8 cellular contexts compared by ENCODE assay signal in genomic region chr7:39624935-39625694, GRCh38. TPM values are rescaled to one million over a fixed set of nuclear protein-coding genes. Genes with fewer than 3 reads are reported as not detected.
DNase-seq lines count a peak whose midpoint lies in the region; ATAC-seq and TF ChIP-seq lines count a peak whose summit lies in the region.

No MANE protein-coding gene starts in this region.

- CTCF ChIA-PET in SK-N-SH (lab: Yijun Ruan, JAX), result interaction anchor here (0.6 to 4.9 kb wide), 5 partner anchors 22 to 123 kb away, joined by 3 to 43 read pairs (median 4); no protein-coding TSS in a partner anchor

- H3K9ac ChIP-seq in SK-N-SH (peak overlapping the region; percentile 91), SU-DHL-6 (ENCODE audit: low read length) (peak overlapping the region; percentile 79), skeletal muscle satellite cell (ENCODE audit: low read depth, low read length) (peak overlapping the region; percentile 95)

- H2AFZ ChIP-seq in SK-N-SH (ENCODE audit: low read depth), result no peak overlapping the region
- no peak overlapping the region for H2AFZ ChIP-seq in SU-DHL-6 (ENCODE audit: low read depth, low read length, severe bottlenecking)

- H3K9me2 ChIP-seq in SK-N-SH, result no peaks in the 10 kb centered on the region
- no peaks in the 10 kb centered on the region for H3K9me2 ChIP-seq in SU-DHL-6 (replicated peaks; ENCODE audit: insufficient read depth, low read length)

- intact Hi-C loops in esophagus squamous epithelium (cut with DNase I), result no loop called here
- intact Hi-C loops in body of pancreas (cut with DNase I), result no loop called here

- DNase-seq in SK-N-SH (no peak), esophagus squamous epithelium (lab: John Stamatoyannopoulos, UW) (no peak), dermis blood vessel endothelial cell (no peak), occipital lobe (lab: John Stamatoyannopoulos, UW) (no peak), body of pancreas (no peak)

- H3K4me2 ChIP-seq in SK-N-SH (peak overlapping the region; percentile 91), SU-DHL-6 (ENCODE audit: low read depth, low read length, poor library complexity, severe bottlenecking) (peak overlapping the region; percentile 92), skeletal muscle satellite cell (ENCODE audit: low read length) (peak overlapping the region; percentile 95)

- H3F3A ChIP-seq in SK-N-SH (replicated peaks; ENCODE audit: insufficient read depth), result peaks cover 31% of the 10 kb centered on the region
- H3F3A ChIP-seq in SU-DHL-6 (ENCODE audit: insufficient read depth), result peaks cover 8% of the 10 kb centered on the region

- H3K27me3 ChIP-seq in SK-N-SH (ENCODE audit: insufficient read depth), result no peaks in the 10 kb centered on the region
- no peaks in the 10 kb centered on the region for H3K27me3 ChIP-seq in SU-DHL-6 (ENCODE audit: low read length)
- no peaks in the 10 kb centered on the region for H3K27me3 ChIP-seq in esophagus squamous epithelium
- no peaks in the 10 kb centered on the region for H3K27me3 ChIP-seq in skeletal muscle satellite cell (ENCODE audit: control insufficient read depth, insufficient read depth, low read length)
- no peaks in the 10 kb centered on the region for H3K27me3 ChIP-seq in body of pancreas

- H3K27ac ChIP-seq in SK-N-SH (ENCODE audit: low read depth in 2 of 2, low read length in 1 of 2) (peak overlapping the region in 1 of 2 experiments; percentile 93; a peak in 1 of 4 replicates), SU-DHL-6 (ENCODE audit: low read depth, low read length) (no peak overlapping the region), esophagus squamous epithelium (peak overlapping the region in 3 of 4 donors; percentile 91 to 96 (median 95)), body of pancreas (peak overlapping the region in 1 of 4 donors; percentile 87)

- peaks cover 79% of the 10 kb centered on the region for H3K79me2 ChIP-seq in SK-N-SH (ENCODE audit: insufficient read depth)
- peaks cover 61% of the 10 kb centered on the region for H3K79me2 ChIP-seq in SU-DHL-6 (ENCODE audit: insufficient read depth, low read length)

- H3K4me1 ChIP-seq in SK-N-SH (ENCODE audit: control insufficient read depth in 1 of 2, insufficient read depth in 2 of 2, low read depth in 1 of 2, low read length in 1 of 2) (peaks cover 29 to 37% of the 10 kb centered on the region in 2 experiments; a peak in 3 of 4 replicates), esophagus squamous epithelium (peaks cover 10 to 59% (median 11%) of the 10 kb centered on the region in 3 donors), skeletal muscle satellite cell (ENCODE audit: control insufficient read depth, insufficient read depth, low read length) (peaks cover 50% of the 10 kb centered on the region), body of pancreas (peaks cover 49% of the 10 kb centered on the region)

- TF ChIP-seq RAD21 in SK-N-SH (IDR thresholded peaks at IDR 0.05; ENCODE audit: low read length), result no peak

- H4K20me1 ChIP-seq in SK-N-SH (ENCODE audit: insufficient read depth) (peaks cover 47% of the 10 kb centered on the region), SU-DHL-6 (ENCODE audit: low read depth, low read length) (peaks cover 9% of the 10 kb centered on the region)

- no peak for TF ChIP-seq POLR2A in esophagus squamous epithelium (IDR thresholded peaks at IDR 0.05)
- no peak for TF ChIP-seq POLR2A in body of pancreas (IDR thresholded peaks at IDR 0.05)

- POLR2A ChIA-PET in SK-N-SH (lab: Yijun Ruan, JAX), result interaction anchor here (3.1 kb wide), 1 partner anchor 108 kb away, joined by 28 read pairs; no protein-coding TSS in a partner anchor

- H3K36me3 ChIP-seq in SK-N-SH (replicated peaks in 1 of 2; ENCODE audit: control insufficient read depth in 1 of 2, insufficient read depth in 2 of 2, low read length in 1 of 2) (peaks cover 4 to 15% of the 10 kb centered on the region in 2 experiments), SU-DHL-6 (ENCODE audit: low read length) (0 out of 2 replicates have a peak, but pooled peaks cover under 1% of the 10 kb centered on the region), esophagus squamous epithelium (peaks cover 0 to 11% (median 7%) of the 10 kb centered on the region in 3 donors), skeletal muscle satellite cell (ENCODE audit: insufficient read depth, low read length) (peaks cover 4% of the 10 kb centered on the region), body of pancreas (replicated peaks in 1 of 2; ENCODE audit: insufficient read depth in 1 of 2, low read depth in 2 of 2) (no peaks in the 10 kb centered on the region)

- WGBS in SK-N-SH (ENCODE audit: low lambda C conversion rate), result 46% methylated on average over 5 of the region's 5 CpGs
- WGBS in esophagus squamous epithelium, 2 donors, result 15 to 16% methylated on average over 5 of the region's 5 CpGs
- 8 to 11% methylated on average over 5 of the region's 5 CpGs for WGBS in body of pancreas, 2 donors

- H3K4me3 ChIP-seq in SK-N-SH (ENCODE audit: low read depth in 2 of 2, low read length in 1 of 2) (peak overlapping the region; percentile 93 to 98), SU-DHL-6 (ENCODE audit: insufficient read depth, low read length, poor library complexity, severe bottlenecking) (peak overlapping the region; percentile 84), esophagus squamous epithelium (peak overlapping the region in 3 of 4 donors; percentile 82 to 94 (median 83)), skeletal muscle satellite cell (ENCODE audit: low read length) (peak overlapping the region; percentile 80), body of pancreas (no peak overlapping the region)

- no peak for ATAC-seq in SK-N-SH treated with all-trans-retinoic acid at 6 μM for 48 hours
- no peak for ATAC-seq in body of pancreas

- TF ChIP-seq CTCF in SK-N-SH (IDR thresholded peaks at IDR 0.05), result no peak
- TF ChIP-seq CTCF in SU-DHL-6 (IDR thresholded peaks at IDR 0.05; ENCODE audit: insufficient read depth, low read length, poor library complexity, severe bottlenecking), result no peak
- TF ChIP-seq CTCF in esophagus squamous epithelium (IDR thresholded peaks at IDR 0.05), result no peak
- no peak for TF ChIP-seq CTCF in body of pancreas (IDR thresholded peaks at IDR 0.05)

- no peak for TF ChIP-seq EP300 in SK-N-SH (IDR thresholded peaks at IDR 0.05; ENCODE audit: borderline replicate concordance in 1 of 2, low read depth in 1 of 2, low read length in 1 of 2)

- H3K9me3 ChIP-seq in SK-N-SH, result no peaks in the 10 kb centered on the region
- H3K9me3 ChIP-seq in SU-DHL-6 (ENCODE audit: insufficient read depth, low read length), result no peaks in the 10 kb centered on the region
- no peaks in the 10 kb centered on the region for H3K9me3 ChIP-seq in esophagus squamous epithelium
- no peaks in the 10 kb centered on the region for H3K9me3 ChIP-seq in skeletal muscle satellite cell (replicated peaks; ENCODE audit: low read length)
- H3K9me3 ChIP-seq in body of pancreas, result no peaks in the 10 kb centered on the region

TF ChIP-seq in SK-N-SH, 30 proteins besides CTCF, POLR2A, EP300 and RAD21 (continues in another document):
- TF ChIP-seq EZH2phosphoT487 (IDR thresholded peaks at IDR 0.05; ENCODE audit: borderline replicate concordance, low read depth) (no peak), POLR2AphosphoS5 (IDR thresholded peaks at IDR 0.05; ENCODE audit: low read depth, low read length) (no peak), FOXM1 (IDR thresholded peaks at IDR 0.05; ENCODE audit: low read depth) (no peak)

TF ChIP-seq in SK-N-SH treated with all-trans-retinoic acid at 6 μM for 48 hours, 23 proteins besides CTCF, POLR2A, EP300 and RAD21:
- TF ChIP-seq, protein P1, sequence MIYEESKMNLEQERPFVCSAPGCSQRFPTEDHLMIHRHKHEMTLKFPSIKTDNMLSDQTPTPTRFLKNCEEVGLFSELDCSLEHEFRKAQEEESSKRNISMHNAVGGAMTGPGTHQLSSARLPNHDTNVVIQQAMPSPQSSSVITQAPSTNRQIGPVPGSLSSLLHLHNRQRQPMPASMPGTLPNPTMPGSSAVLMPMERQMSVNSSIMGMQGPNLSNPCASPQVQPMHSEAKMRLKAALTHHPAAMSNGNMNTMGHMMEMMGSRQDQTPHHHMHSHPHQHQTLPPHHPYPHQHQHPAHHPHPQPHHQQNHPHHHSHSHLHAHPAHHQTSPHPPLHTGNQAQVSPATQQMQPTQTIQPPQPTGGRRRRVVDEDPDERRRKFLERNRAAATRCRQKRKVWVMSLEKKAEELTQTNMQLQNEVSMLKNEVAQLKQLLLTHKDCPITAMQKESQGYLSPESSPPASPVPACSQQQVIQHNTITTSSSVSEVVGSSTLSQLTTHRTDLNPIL (CRISPR knock-in tag; IDR thresholded peaks at IDR 0.05; ENCODE audit: low read depth), result no peak
- TF ChIP-seq ZNF70 (CRISPR knock-in tag; IDR thresholded peaks at IDR 0.05), result no peak
- TF ChIP-seq CSDC2 (CRISPR knock-in tag; IDR thresholded peaks at IDR 0.05), result no peak
- TF ChIP-seq, protein P2, sequence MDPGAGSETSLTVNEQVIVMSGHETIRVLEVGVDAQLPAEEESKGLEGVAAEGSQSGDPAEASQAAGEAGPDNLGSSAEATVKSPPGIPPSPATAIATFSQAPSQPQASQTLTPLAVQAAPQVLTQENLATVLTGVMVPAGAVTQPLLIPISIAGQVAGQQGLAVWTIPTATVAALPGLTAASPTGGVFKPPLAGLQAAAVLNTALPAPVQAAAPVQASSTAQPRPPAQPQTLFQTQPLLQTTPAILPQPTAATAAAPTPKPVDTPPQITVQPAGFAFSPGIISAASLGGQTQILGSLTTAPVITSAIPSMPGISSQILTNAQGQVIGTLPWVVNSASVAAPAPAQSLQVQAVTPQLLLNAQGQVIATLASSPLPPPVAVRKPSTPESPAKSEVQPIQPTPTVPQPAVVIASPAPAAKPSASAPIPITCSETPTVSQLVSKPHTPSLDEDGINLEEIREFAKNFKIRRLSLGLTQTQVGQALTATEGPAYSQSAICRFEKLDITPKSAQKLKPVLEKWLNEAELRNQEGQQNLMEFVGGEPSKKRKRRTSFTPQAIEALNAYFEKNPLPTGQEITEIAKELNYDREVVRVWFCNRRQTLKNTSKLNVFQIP (CRISPR knock-in tag; IDR thresholded peaks at IDR 0.05; ENCODE audit: borderline replicate concordance, low read depth), result no peak
- TF ChIP-seq OSR1 (CRISPR knock-in tag; IDR thresholded peaks at IDR 0.05), result no peak
- no peak for TF ChIP-seq ZC3H10 (CRISPR knock-in tag; IDR thresholded peaks at IDR 0.05)

RNA-seq across cellular contexts. Expression of gene RALA, which starts 1.7 kb away (rescaled TPM):
- polyA plus RNA-seq in SK-N-SH (2012; rRNA removed), result 29.0 and 37.4 TPM in 2 replicates
- 44.9 and 56.9 TPM in 2 replicates for polyA plus RNA-seq in SK-N-SH (2012; cell fraction: cytosol; rRNA removed)
- polyA plus RNA-seq in SK-N-SH (2012; cell fraction: nucleus; rRNA removed), result 10.1 and 17.6 TPM in 2 replicates
- total RNA-seq in esophagus squamous epithelium (10 to 100 TPM; 32.8 to 49.6 (median 39.9) TPM), dermis blood vessel endothelial cell (36.9 and 49.4 TPM in 2 replicates), occipital lobe (39.3 TPM), body of pancreas (10 to 100 TPM; 10.5 to 14.5 TPM)
- total RNA-seq in skeletal muscle satellite cell (2012; rRNA removed), result 20.1 and 25.3 TPM in 2 replicates

RNA-seq across cellular contexts. Expression of gene YAE1, which starts 58.9 kb away (rescaled TPM):
- polyA plus RNA-seq in SK-N-SH (2012; rRNA removed), result 30.7 and 39.8 TPM in 2 replicates
- 42.8 and 60.8 TPM in 2 replicates for polyA plus RNA-seq in SK-N-SH (2012; cell fraction: cytosol; rRNA removed)
- 21.6 and 31.7 TPM in 2 replicates for polyA plus RNA-seq in SK-N-SH (2012; cell fraction: nucleus; rRNA removed)
- total RNA-seq in esophagus squamous epithelium (10 to 100 TPM in 3 of 4 donors, 1 to 10 TPM in 1; 3.6 to 23.1 (median 14.6) TPM), dermis blood vessel endothelial cell (16.2 and 22.3 TPM in 2 replicates), occipital lobe (51.9 TPM), body of pancreas (1 to 10 TPM; 6.6 to 9.9 TPM)
- 27.1 and 28.1 TPM in 2 replicates for total RNA-seq in skeletal muscle satellite cell (2012; rRNA removed)

Comparison
In these comparisons a context has a peak if more than half of its experiments do, and no peak if none do; other contexts are left out.
1. H3K4me3 ChIP-seq: peak in SK-N-SH (2 of 2), SU-DHL-6 (single experiment), esophagus squamous epithelium (3 of 4) and skeletal muscle satellite cell (single experiment); none in body of pancreas (0 of 2).
2. Peak in every context shown above with its lines, with median percentiles within 50 percentile points of each other: H3K4me2 ChIP-seq and H3K9ac ChIP-seq.